13 cellular contexts compared by ENCODE assay signal in the genomic region with DNA sequence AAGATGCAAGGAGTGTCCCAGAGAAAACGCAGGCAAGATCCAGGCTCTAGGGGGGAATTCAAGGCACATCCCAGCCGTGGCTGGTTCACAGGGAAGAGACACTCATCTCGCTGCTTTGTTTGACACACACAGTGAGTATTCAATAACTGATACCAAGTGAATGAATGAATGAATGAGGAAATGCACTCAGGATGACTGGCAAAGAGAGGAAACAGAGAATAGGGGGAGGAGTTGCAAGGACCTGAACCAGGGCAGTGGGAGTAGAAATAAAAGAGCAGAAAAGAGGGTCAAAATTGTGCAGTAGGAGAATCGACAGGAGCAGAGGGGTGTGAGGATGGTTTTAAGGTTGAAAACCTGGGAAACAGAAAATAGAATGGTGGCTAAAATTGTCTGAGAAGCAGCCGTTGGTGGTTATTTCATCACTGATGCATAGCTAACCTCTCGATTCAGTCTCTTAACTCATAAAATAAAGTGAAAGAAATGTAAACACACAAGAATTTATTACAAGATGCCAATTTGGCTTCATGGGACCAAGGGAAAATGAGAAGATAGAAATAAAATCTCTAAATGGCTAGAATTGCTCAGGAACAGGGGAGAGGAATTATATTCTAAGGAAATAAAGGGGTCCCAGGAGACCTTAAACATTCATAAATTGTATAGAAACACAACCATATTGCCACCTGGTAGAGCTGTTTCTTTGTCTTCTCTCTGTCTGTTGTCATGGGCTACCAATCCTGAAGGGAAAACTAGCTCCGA.
DNase-seq lines count a peak whose midpoint lies in the region; ATAC-seq and TF ChIP-seq lines count a peak whose summit lies in the region.
"Had no signal": no experiment of that assay in that cellular context is flagged by ENCODE, and none has a peak within 500 bp of the region (broad histone marks: within the 10 kb centered on the region; RNA-seq: fewer than 3 reads in every experiment).

No MANE protein-coding gene starts in this region.

- H3K36me3 Mint-ChIP-seq in naive B cell, result no peaks in the 10 kb centered on the region
- H3K36me3 Mint-ChIP-seq in CD4-positive, alpha-beta memory T cell, result no peaks in the 10 kb centered on the region
- no peaks in the 10 kb centered on the region for H3K36me3 Mint-ChIP-seq in CD8-positive, alpha-beta T cell
- H3K36me3 Mint-ChIP-seq: activated naive CD8-positive, alpha-beta T cell treated with anti-CD3 and anti-CD28 coated beads for 36 hours had no signal

- H3K27ac ChIP-seq in IMR-90 (ENCODE audit: insufficient read depth, low read length) (no peak overlapping the region), heart left ventricle (no peak overlapping the region)
- H3K27ac ChIP-seq in CD4-positive, alpha-beta memory T cell (ENCODE audit: low read depth, low read length), result no peak overlapping the region
- H3K27ac ChIP-seq in CD8-positive, alpha-beta T cell (ENCODE audit: low read depth, low read length), result no peak overlapping the region

- no peak overlapping the region for H2BK120ac ChIP-seq in IMR-90 (ENCODE audit: low read depth, low read length)

- no peaks in the 10 kb centered on the region; the same call in 1 of the 2 replicates for H3K27me3 ChIP-seq in IMR-90 (ENCODE audit: control insufficient read depth, insufficient read depth, low read length)
- peaks cover 4% of the 10 kb centered on the region for H3K27me3 ChIP-seq in CD4-positive, alpha-beta memory T cell (ENCODE audit: insufficient read depth, low read length)
- no peaks in the 10 kb centered on the region for H3K27me3 ChIP-seq in CD8-positive, alpha-beta T cell (ENCODE audit: insufficient read depth, low read length)
- H3K27me3 ChIP-seq in heart left ventricle, result no peaks in the 10 kb centered on the region

- dilution Hi-C loops in IMR-90 (cut with HindIII; ENCODE audit: low sequenced_read_pairs, unreplicated experiment), result no loop called here

- ATAC-seq in GM18861 (IDR thresholded peaks at IDR 0.05; ENCODE audit: unreplicated experiment) (peak; percentile 25), GM21576 (IDR thresholded peaks at IDR 0.05; ENCODE audit: unreplicated experiment) (peak; percentile 44), IMR-90 (ENCODE audit: low read depth) (no peak), naive B cell (ENCODE audit: low read depth in 2 of 2) (no peak), heart left ventricle (no peak)
- no peak for ATAC-seq in CD8-positive, alpha-beta T cell
- ATAC-seq: mucosa of descending colon had no signal

- 81% methylated on average over 2 of the region's 7 CpGs; no CpG with 5 or more reads in 1 of the 2 experiments for whole genome bisulfite sequencing in IMR-90 (ENCODE audit: extremely low coverage in 2 of 2, insufficient read length in 1 of 2), 2 experiments
- 75 to 77% (median 76%) methylated on average over 7 of the region's 7 CpGs for WGBS in heart left ventricle, 4 donors

- peaks cover 6 to 18% (median 11%) of the 10 kb centered on the region in 3 donors for H3K4me1 Mint-ChIP-seq in naive B cell
- H3K4me1 Mint-ChIP-seq in CD4-positive, alpha-beta memory T cell, result peaks cover 0 to 2% (median 0%) of the 10 kb centered on the region in 4 donors
- no peaks in the 10 kb centered on the region for H3K4me1 Mint-ChIP-seq in CD8-positive, alpha-beta T cell (ENCODE audit: low read depth)
- H3K4me1 Mint-ChIP-seq: activated naive CD8-positive, alpha-beta T cell treated with anti-CD3 and anti-CD28 coated beads for 36 hours had no signal

- no peaks in the 10 kb centered on the region for H3K9me3 ChIP-seq in IMR-90 (ENCODE audit: control insufficient read depth, insufficient read depth, low read length)
- H3K9me3 ChIP-seq in CD4-positive, alpha-beta memory T cell (ENCODE audit: control insufficient read depth in 1 of 2, low read length in 2 of 2), result no peaks in the 10 kb centered on the region
- H3K9me3 ChIP-seq in CD8-positive, alpha-beta T cell (ENCODE audit: low read length), result no peaks in the 10 kb centered on the region
- no peaks in the 10 kb centered on the region for H3K9me3 ChIP-seq in heart left ventricle
- H3K9me3 ChIP-seq: mucosa of descending colon had no signal

- in situ Hi-C loops in IMR-90 (cut with MboI; ENCODE audit: low sequenced_read_pairs), result no loop called here

- peak overlapping the region; percentile 25 to 76 (median 52) for H3K4me3 Mint-ChIP-seq in naive B cell
- no peak overlapping the region for H3K4me3 Mint-ChIP-seq in CD4-positive, alpha-beta memory T cell
- no peak overlapping the region for H3K4me3 Mint-ChIP-seq in CD8-positive, alpha-beta T cell
- H3K4me3 Mint-ChIP-seq: activated naive CD8-positive, alpha-beta T cell treated with anti-CD3 and anti-CD28 coated beads for 36 hours had no signal

- no peaks in the 10 kb centered on the region for H3K27me3 Mint-ChIP-seq in naive B cell
- peaks cover 4% of the 10 kb centered on the region in 2 donors for H3K27me3 Mint-ChIP-seq in CD4-positive, alpha-beta memory T cell
- H3K27me3 Mint-ChIP-seq in CD8-positive, alpha-beta T cell (ENCODE audit: low read depth), result no peaks in the 10 kb centered on the region

- H3K4me2 ChIP-seq in IMR-90 (ENCODE audit: low read depth, low read length), result no peak overlapping the region

- H3K23ac ChIP-seq in IMR-90 (ENCODE audit: low read depth, low read length), result no peak overlapping the region

- H3K4me1 ChIP-seq in IMR-90 (ENCODE audit: control insufficient read depth, insufficient read depth, low read length) (no peaks in the 10 kb centered on the region), heart left ventricle (peaks cover 0 to 11% (median 0%) of the 10 kb centered on the region in 12 donors)
- H3K4me1 ChIP-seq in CD4-positive, alpha-beta memory T cell (ENCODE audit: insufficient read depth, low read length), result no peaks in the 10 kb centered on the region
- H3K4me1 ChIP-seq in CD8-positive, alpha-beta T cell (ENCODE audit: insufficient read depth, low read length), result no peaks in the 10 kb centered on the region

- H2AK5ac ChIP-seq in IMR-90 (ENCODE audit: low read depth, low read length), result no peak overlapping the region

- TF ChIP-seq POLR2A in IMR-90 (IDR thresholded peaks at IDR 0.05; ENCODE audit: low read depth, low read length), result no peak
- TF ChIP-seq POLR2A in heart left ventricle (IDR thresholded peaks at IDR 0.05), result no peak

- no peak overlapping the region for H2AK9ac ChIP-seq in IMR-90 (replicated peaks; ENCODE audit: low read depth, low read length, poor library complexity)

- H3K56ac ChIP-seq in IMR-90 (ENCODE audit: extremely low read depth, insufficient read depth, low read length), result no peak overlapping the region

- H4K91ac ChIP-seq in IMR-90 (ENCODE audit: insufficient read depth, low read depth, low read length), result no peak overlapping the region

- H4K20me1 ChIP-seq in IMR-90 (ENCODE audit: insufficient read depth, low read length), result no peaks in the 10 kb centered on the region

- TF ChIP-seq CTCF in IMR-90 (conservative IDR thresholded peaks at IDR 0.05; ENCODE audit: low read depth, low read length), result no peak
- no peak for TF ChIP-seq CTCF in CD8-positive, alpha-beta T cell (IDR thresholded peaks at IDR 0.05)
- no peak for TF ChIP-seq CTCF in heart left ventricle (IDR thresholded peaks at IDR 0.05)

- H2BK20ac ChIP-seq in IMR-90 (ENCODE audit: low read depth, low read length), result no peak overlapping the region

- H3K36me3 ChIP-seq in IMR-90 (ENCODE audit: control insufficient read depth, insufficient read depth, low read length), result no peaks in the 10 kb centered on the region
- H3K36me3 ChIP-seq in CD4-positive, alpha-beta memory T cell (ENCODE audit: insufficient read depth, low read length), result no peaks in the 10 kb centered on the region
- no peaks in the 10 kb centered on the region for H3K36me3 ChIP-seq in CD8-positive, alpha-beta T cell (ENCODE audit: insufficient read depth, low read length)
- no peaks in the 10 kb centered on the region for H3K36me3 ChIP-seq in heart left ventricle

- POLR2A ChIA-PET in IMR-90 (lab: Charles Lee; ENCODE audit: unreplicated experiment), result no interaction called here
- POLR2A ChIA-PET in CD4-positive, alpha-beta memory T cell (lab: Charles Lee; ENCODE audit: partially characterized antibody), result no interaction called here
- POLR2A ChIA-PET in CD8-positive, alpha-beta T cell (lab: Charles Lee), result interaction anchor here (0.7 kb wide), 1 partner anchor 298 kb away, joined by 3 read pairs; no protein-coding TSS in a partner anchor

- H3K27ac Mint-ChIP-seq in naive B cell, result peak overlapping the region in 2 of 6 donors; percentile 3 to 40
- peak overlapping the region in 1 of 7 donors; percentile 32 for H3K27ac Mint-ChIP-seq in CD4-positive, alpha-beta memory T cell
- no peak overlapping the region for H3K27ac Mint-ChIP-seq in CD8-positive, alpha-beta T cell
- H3K27ac Mint-ChIP-seq: activated naive CD8-positive, alpha-beta T cell treated with anti-CD3 and anti-CD28 coated beads for 36 hours had no signal

- no peaks in the 10 kb centered on the region for H3K79me1 ChIP-seq in IMR-90 (ENCODE audit: low read depth in 1 of 2, low read length in 2 of 2)

- intact Hi-C loops in IMR-90 (cut with micrococcal nuclease) (no loop called here), heart left ventricle (cut with DNase I) (no loop called here)
- intact Hi-C loops in CD4-positive, alpha-beta memory T cell (cut with micrococcal nuclease), result no loop called here
- intact Hi-C loops in CD8-positive, alpha-beta T cell (cut with DNase I, micrococcal nuclease), result no loop called here

- H3K4ac ChIP-seq in IMR-90 (ENCODE audit: low read depth, low read length), result no peak overlapping the region

- no peak overlapping the region for H3K4me3 ChIP-seq in IMR-90 (ENCODE audit: insufficient read depth, low read depth, low read length)
- H3K4me3 ChIP-seq in CD4-positive, alpha-beta memory T cell (ENCODE audit: low read length in 2 of 2), result no peak overlapping the region
- no peak overlapping the region for H3K4me3 ChIP-seq in CD8-positive, alpha-beta T cell (ENCODE audit: low read depth, low read length)
- peak overlapping the region in 3 of 12 donors; percentile 7 to 31 (median 15) for H3K4me3 ChIP-seq in heart left ventricle
- H3K4me3 ChIP-seq: mucosa of descending colon had no signal

- no peak overlapping the region for H3K9ac ChIP-seq in IMR-90 (ENCODE audit: low read depth, low read length)

- H2BK5ac ChIP-seq in IMR-90 (ENCODE audit: low read depth, low read length, poor library complexity, severe bottlenecking), result no peak overlapping the region

- no peak overlapping the region for H2BK15ac ChIP-seq in IMR-90 (ENCODE audit: low read depth, low read length)

- CTCF ChIA-PET in IMR-90 (lab: Yijun Ruan, JAX), result no interaction called here
- CTCF ChIA-PET in CD4-positive, alpha-beta memory T cell (lab: Charles Lee; ENCODE audit: partially characterized antibody), result no interaction called here
- CTCF ChIA-PET in CD8-positive, alpha-beta T cell (lab: Charles Lee), result no interaction called here

- no peaks in the 10 kb centered on the region for H3K9me3 Mint-ChIP-seq in naive B cell
- H3K9me3 Mint-ChIP-seq in CD4-positive, alpha-beta memory T cell, result no peaks in the 10 kb centered on the region
- H3K9me3 Mint-ChIP-seq in CD8-positive, alpha-beta T cell, result no peaks in the 10 kb centered on the region
- H3K9me3 Mint-ChIP-seq: activated naive CD8-positive, alpha-beta T cell treated with anti-CD3 and anti-CD28 coated beads for 36 hours had no signal

- H3K14ac ChIP-seq in IMR-90 (replicated peaks; ENCODE audit: low read depth, low read length), result no peak overlapping the region

- no peak overlapping the region for H4K5ac ChIP-seq in IMR-90 (ENCODE audit: low read depth, low read length)

- no peak overlapping the region for H4K8ac ChIP-seq in IMR-90 (ENCODE audit: low read depth in 2 of 2, low read length in 2 of 2)

- H3K18ac ChIP-seq in IMR-90 (ENCODE audit: low read depth, low read length), result no peak overlapping the region

- no peaks in the 10 kb centered on the region for H3K9me1 ChIP-seq in IMR-90 (ENCODE audit: insufficient read depth, low read length)

- DNase-seq in IMR-90 (no peak), naive B cell (no peak), NCI-H226 (no peak), heart left ventricle (no peak)
- no peak for DNase-seq in CD4-positive, alpha-beta memory T cell
- DNase-seq in CD8-positive, alpha-beta T cell, result no peak
- DNase-seq: activated CD4-positive, alpha-beta T cell treated with anti-CD3 and anti-CD28 coated beads, Interleukin-2, amount 50 U/mL, for 1 hour; activated naive CD8-positive, alpha-beta T cell treated with anti-CD3 and anti-CD28 coated beads for 36 hours; effector CD4-positive, alpha-beta T cell; mucosa of descending colon; NCI-H2081 had no signal

- no TSS peak for BruUV-seq in IMR-90 (replicated peaks; lab: Mats Ljungman, UMichigan)

- no peak for TF ChIP-seq RAD21 in IMR-90 (IDR thresholded peaks at IDR 0.05; ENCODE audit: low read length)

- H2AFZ ChIP-seq in IMR-90 (replicated peaks; ENCODE audit: low read length, poor library complexity), result peak overlapping the region; percentile 18

Comparison
In these comparisons a context has a peak if more than half of its experiments do, and no peak if none do; other contexts are left out.
1. ATAC-seq: peak in GM18861 (single experiment) and GM21576 (single experiment); none in IMR-90 (single experiment), naive B cell (0 of 2), CD8-positive, alpha-beta T cell (single experiment) and heart left ventricle (0 of 4).
2. H3K4me3 Mint-ChIP-seq: peak in naive B cell (8 of 8); none in CD4-positive, alpha-beta memory T cell (0 of 8) and CD8-positive, alpha-beta T cell (single experiment).